1 cellular context compared by ENCODE assay signal in genomic region chr20:36969050-36969449, GRCh38.
TF ChIP-seq lines count a peak whose summit lies in the region.

No MANE protein-coding gene starts in this region.

TF ChIP-seq in GM12878, 131 proteins besides CTCF, POLR2A, EP300 and RAD21:
- TF ChIP-seq CBX3 (IDR thresholded peaks at IDR 0.05; ENCODE audit: borderline replicate concordance, low read depth) (no peak), RBBP5 (conservative IDR thresholded peaks at IDR 0.05) (no peak), WRNIP1 (IDR thresholded peaks at IDR 0.05; ENCODE audit: borderline replicate concordance, low read depth, low read length) (no peak), GATAD2B (conservative IDR thresholded peaks at IDR 0.05; ENCODE audit: low read depth) (no peak), PKNOX1 (IDR thresholded peaks at IDR 0.05) (no peak), SUZ12 (IDR thresholded peaks at IDR 0.05; ENCODE audit: unreplicated experiment) (no peak), PML (IDR thresholded peaks at IDR 0.05; ENCODE audit: low read length) (no peak), POLR2AphosphoS5 (IDR thresholded peaks at IDR 0.05; ENCODE audit: low read length) (no peak), SP1 (IDR thresholded peaks at IDR 0.05; ENCODE audit: low read depth, low read length) (no peak), MTA2 (IDR thresholded peaks at IDR 0.05; ENCODE audit: low read depth) (no peak), TAF1 (IDR thresholded peaks at IDR 0.05; ENCODE audit: borderline replicate concordance, low read depth, low read length) (no peak), MEF2B (IDR thresholded peaks at IDR 0.05; ENCODE audit: partially characterized antibody, poor library complexity, severe bottlenecking) (no peak), CREM (IDR thresholded peaks at IDR 0.05; ENCODE audit: low read depth) (no peak), KDM1A (IDR thresholded peaks at IDR 0.05; ENCODE audit: borderline replicate concordance) (no peak), RELB (IDR thresholded peaks at IDR 0.05; ENCODE audit: low read depth) (no peak), STAT3 (IDR thresholded peaks at IDR 0.05; ENCODE audit: low read depth, low read length) (no peak), BACH1 (IDR thresholded peaks at IDR 0.05; ENCODE audit: borderline replicate concordance) (no peak), ZBTB40 (IDR thresholded peaks at IDR 0.05; ENCODE audit: borderline replicate concordance) (no peak)
